ENCODE assay signal across 9 cellular contexts in the genomic region with DNA sequence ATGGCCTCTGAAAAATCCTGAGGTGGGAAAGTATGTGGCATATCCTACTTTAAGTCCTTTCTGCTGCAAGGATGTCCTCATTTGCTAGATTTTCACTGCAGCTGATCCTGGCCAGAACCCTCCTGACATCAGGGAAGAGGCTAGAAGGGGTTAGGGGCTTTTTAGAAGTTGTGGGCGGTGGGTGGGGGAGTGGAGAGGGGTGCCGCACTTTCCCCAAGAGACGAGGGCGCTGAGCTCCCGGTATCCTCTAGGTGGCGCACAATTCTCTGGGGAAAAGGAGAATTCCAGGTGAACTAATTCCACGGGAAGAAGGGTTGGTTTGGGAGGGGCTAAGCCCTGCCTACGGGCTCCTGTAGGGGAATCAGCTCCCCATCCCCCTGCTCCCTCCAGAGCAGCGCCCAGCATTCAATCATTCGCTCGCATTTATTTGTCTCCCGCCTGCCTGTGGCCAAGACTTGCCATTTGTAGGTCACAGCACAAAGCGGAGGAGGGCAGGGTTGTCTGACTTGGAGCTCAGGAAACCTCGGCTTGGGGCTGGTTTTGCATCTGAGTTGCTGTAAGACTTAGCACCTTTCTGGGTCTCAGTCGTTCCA. TPM values are rescaled to one million over a fixed set of nuclear protein-coding genes. Genes with fewer than 3 reads are reported as not detected.
DNase-seq lines count a peak whose midpoint lies in the region; ATAC-seq, FAIRE-seq and TF ChIP-seq lines count a peak whose summit lies in the region.
"Had no signal": no experiment of that assay in that cellular context is flagged by ENCODE, and none has a peak within 500 bp of the region (broad histone marks: within the 10 kb centered on the region; RNA-seq: fewer than 3 reads in every experiment).

No MANE protein-coding gene starts in this region.

- POLR2A ChIA-PET in CD8-positive, alpha-beta T cell (lab: Charles Lee), result no interaction called here

- peak; percentile 82 for DNase-seq in DMS53 (lab: John Stamatoyannopoulos, UW)
- no peak for DNase-seq in HFF-Myc (ENCODE audit: extremely low read depth, low read depth)
- peak; percentile 69 for DNase-seq in SW480 (ENCODE audit: low spot score)
- DNase-seq in urothelium cell line (ENCODE audit: low spot score), result peak; percentile 77
- DNase-seq in CD8-positive, alpha-beta T cell, result no peak

- peak; percentile 87 for TF ChIP-seq CTCF in HFF-Myc (IDR thresholded peaks at IDR 0.05; ENCODE audit: low read depth, low read length, missing control alignments)
- TF ChIP-seq CTCF in CD8-positive, alpha-beta T cell (IDR thresholded peaks at IDR 0.05), result no peak

- peaks cover 6% of the 10 kb centered on the region for H3K4me1 ChIP-seq in iPS-15b (ENCODE audit: control insufficient read depth, insufficient read depth, low read length)
- no peaks in the 10 kb centered on the region for H3K4me1 ChIP-seq in CD8-positive, alpha-beta T cell (ENCODE audit: insufficient read depth, low read length)

- CTCF ChIA-PET in CD8-positive, alpha-beta T cell (lab: Charles Lee), result interaction anchor here (0.7 to 1.7 kb wide), 5 partner anchors 9 to 58 kb away, joined by 3 to 6 read pairs (median 5); no protein-coding TSS in a partner anchor

- FAIRE-seq in urothelium cell line (lab: Jason Lieb, UNC), result no peak

- H3K27ac Mint-ChIP-seq in CD8-positive, alpha-beta T cell, result no peak overlapping the region

- no peak overlapping the region for H3K4me3 Mint-ChIP-seq in CD8-positive, alpha-beta T cell

- no peaks in the 10 kb centered on the region for H3K36me3 ChIP-seq in iPS-15b (ENCODE audit: control insufficient read depth, insufficient read depth, low read length)
- no peaks in the 10 kb centered on the region for H3K36me3 ChIP-seq in CD8-positive, alpha-beta T cell (ENCODE audit: insufficient read depth, low read length)

- no peaks in the 10 kb centered on the region for H3K36me3 Mint-ChIP-seq in CD8-positive, alpha-beta T cell

- H3K27me3 ChIP-seq in iPS-15b (ENCODE audit: control insufficient read depth, insufficient read depth, low read length), result peaks cover 22% of the 10 kb centered on the region
- H3K27me3 ChIP-seq in CD8-positive, alpha-beta T cell (ENCODE audit: insufficient read depth, low read length), result no peaks in the 10 kb centered on the region

- peaks cover 30% of the 10 kb centered on the region for H3K27me3 Mint-ChIP-seq in CD8-positive, alpha-beta T cell (ENCODE audit: low read depth)

- H3K27ac ChIP-seq in CD8-positive, alpha-beta T cell (ENCODE audit: low read depth, low read length), result no peak overlapping the region

- H3K9me3 Mint-ChIP-seq in CD8-positive, alpha-beta T cell, result no peaks in the 10 kb centered on the region

- no peaks in the 10 kb centered on the region for H3K9me3 ChIP-seq in iPS-15b (ENCODE audit: control insufficient read depth, insufficient read depth, low read length)
- no peaks in the 10 kb centered on the region for H3K9me3 ChIP-seq in CD8-positive, alpha-beta T cell (ENCODE audit: low read length)

- intact Hi-C loops in CD8-positive, alpha-beta T cell (cut with DNase I, micrococcal nuclease), result no loop called here

- peak overlapping the region; percentile 60 for H3K9ac ChIP-seq in iPS-15b (ENCODE audit: low read depth, low read length)

- ATAC-seq in GM21723 (IDR thresholded peaks at IDR 0.05; ENCODE audit: unreplicated experiment) (no peak), GM19455 (IDR thresholded peaks at IDR 0.05; ENCODE audit: unreplicated experiment) (no peak)
- no peak for ATAC-seq in CD8-positive, alpha-beta T cell

- no peaks in the 10 kb centered on the region for H3K4me1 Mint-ChIP-seq in CD8-positive, alpha-beta T cell (ENCODE audit: low read depth)

- no peak overlapping the region for H3K4me3 ChIP-seq in HFF-Myc (replicated peaks; ENCODE audit: low read depth, low read length)
- H3K4me3 ChIP-seq in iPS-15b (ENCODE audit: low read depth, low read length), result peak overlapping the region; percentile 53
- H3K4me3 ChIP-seq in CD8-positive, alpha-beta T cell (ENCODE audit: low read depth, low read length), result no peak overlapping the region

RNA-seq across cellular contexts. Expression of a gene that starts 42.9 kb away (rescaled TPM):
- not detected for total RNA-seq in CD8-positive, alpha-beta T cell
- total RNA-seq: T-helper 2 cell treated with Interferon-gamma antibody and Interleukin-4, amounts not matched to agents 100 ng/mL and 5 ng/mL, for 36 hours had no signal

Comparison
In these comparisons a context has a peak if more than half of its experiments do, and no peak if none do; other contexts are left out.
1. DNase-seq: peak in DMS53 (single experiment), SW480 (single experiment) and urothelium cell line (single experiment); none in HFF-Myc (single experiment) and CD8-positive, alpha-beta T cell (0 of 7).